Comparison of ENCODE assay signal across 21 cellular contexts in genomic region chr6:144619983-144620382, GRCh38.
"Had no signal": no experiment of that assay in that cellular context is flagged by ENCODE, and none has a peak within 500 bp of the region (broad histone marks: within the 10 kb centered on the region; RNA-seq: fewer than 3 reads in every experiment).

No MANE protein-coding gene starts in this region.

- DNase-seq: activated B cell treated with CpG ODN at 0.5 μM for 24 hours; activated CD4-positive, alpha-beta T cell treated with anti-CD3 and anti-CD28 coated beads for 1 hour; activated CD4-positive, alpha-beta T cell treated with anti-CD3 and anti-CD28 coated beads, Interleukin-2, amount 10 ng/mL, durations not matched to agents 24 days and 14 days; activated CD4-positive, alpha-beta T cell treated with anti-CD3 and anti-CD28 coated beads, Interleukin-2, amount 50 U/mL, for 48 hours; activated CD8-positive, alpha-beta memory T cell treated with anti-CD3 and anti-CD28 coated beads, Interleukin-2, amount 10 ng/mL, durations not matched to agents 7 days and 5 days; activated effector memory CD4-positive, alpha-beta T cell treated with Interleukin-2 at 50 U/mL for 16 hours; activated naive CD4-positive, alpha-beta T cell; activated T-cell treated with anti-CD3 and anti-CD28 coated beads, Interleukin-2, amount 50 U/mL, for 24 hours; MM.1S; NCI-H1105; NCI-H1436; NCI-H1694 treated with DMSO at 0.1 percent for 48 hours; NCI-H446; PC-3; SHP77 treated with DMSO at 0.1 percent for 48 hours; T-helper 9 cell had no signal

- H3K4me3 Mint-ChIP-seq: activated B cell treated with CpG ODN at 0.5 μM for 24 hours; activated CD4-positive, alpha-beta T cell treated with anti-CD3 and anti-CD28 coated beads, Interleukin-2, amount 10 ng/mL, durations not matched to agents 24 days and 14 days; activated CD8-positive, alpha-beta memory T cell treated with anti-CD3 and anti-CD28 coated beads, Interleukin-2, amount 10 ng/mL, durations not matched to agents 7 days and 5 days; activated naive CD4-positive, alpha-beta T cell treated with anti-CD3 and anti-CD28 coated beads, Interleukin-2, amount 50 U/mL, for 24 hours; activated T-cell treated with anti-CD3 and anti-CD28 coated beads, Interleukin-2, amount 50 U/mL, for 24 hours; activated T-helper 1 cell treated with anti-CD3 and anti-CD28 coated beads, Interleukin-12 subunit alpha, Interleukin-12 subunit beta, Interleukin-2, Interleukin-4 antibody, amounts not matched to agents 30 ng/mL and 10 ng/mL and 1 ng/mL, durations not matched to agents 14 hours and 24 hours and 36 hours; brain; central memory CD8-positive, alpha-beta T cell; T-helper 1 cell treated with Interleukin-12 subunit alpha and Interleukin-12 subunit beta and Interleukin-4 antibody, amounts not matched to agents 30 μg/mL and 1 μg/mL, for 36 hours had no signal

- H3K36me3 Mint-ChIP-seq: brain had no signal

- H3K4me1 Mint-ChIP-seq: activated CD4-positive, alpha-beta T cell treated with anti-CD3 and anti-CD28 coated beads, Interleukin-2, amount 10 ng/mL, durations not matched to agents 24 days and 14 days had no signal

- H3K27me3 Mint-ChIP-seq: activated B cell treated with CpG ODN at 0.5 μM for 24 hours; activated CD4-positive, alpha-beta T cell treated with anti-CD3 and anti-CD28 coated beads, Interleukin-2, amount 10 ng/mL, durations not matched to agents 24 days and 14 days; activated CD8-positive, alpha-beta memory T cell treated with anti-CD3 and anti-CD28 coated beads, Interleukin-2, amount 10 ng/mL, durations not matched to agents 7 days and 5 days; activated naive CD4-positive, alpha-beta T cell treated with anti-CD3 and anti-CD28 coated beads, Interleukin-2, amount 50 U/mL, for 24 hours; activated T-cell treated with anti-CD3 and anti-CD28 coated beads, Interleukin-2, amount 50 U/mL, for 24 hours; brain; central memory CD8-positive, alpha-beta T cell had no signal

- H3K27ac Mint-ChIP-seq: activated B cell treated with CpG ODN at 0.5 μM for 24 hours; activated CD4-positive, alpha-beta T cell treated with anti-CD3 and anti-CD28 coated beads, Interleukin-2, amount 10 ng/mL, durations not matched to agents 24 days and 14 days; activated CD8-positive, alpha-beta memory T cell treated with anti-CD3 and anti-CD28 coated beads, Interleukin-2, amount 10 ng/mL, durations not matched to agents 7 days and 5 days; activated T-cell treated with anti-CD3 and anti-CD28 coated beads, Interleukin-2, amount 50 U/mL, for 24 hours; activated T-helper 1 cell treated with anti-CD3 and anti-CD28 coated beads, Interleukin-12 subunit alpha, Interleukin-12 subunit beta, Interleukin-2, Interleukin-4 antibody, amounts not matched to agents 30 ng/mL and 10 ng/mL and 1 ng/mL, durations not matched to agents 14 hours and 24 hours and 36 hours; T-helper 1 cell treated with Interleukin-12 subunit alpha and Interleukin-12 subunit beta and Interleukin-4 antibody, amounts not matched to agents 30 μg/mL and 1 μg/mL, for 36 hours had no signal

- ATAC-seq: activated CD8-positive, alpha-beta memory T cell treated with anti-CD3 and anti-CD28 coated beads, Interleukin-2, amount 10 ng/mL, durations not matched to agents 7 days and 5 days; PC-3 had no signal

- H3K9me3 Mint-ChIP-seq: activated B cell treated with CpG ODN at 0.5 μM for 24 hours; activated CD4-positive, alpha-beta T cell treated with anti-CD3 and anti-CD28 coated beads, Interleukin-2, amount 10 ng/mL, durations not matched to agents 24 days and 14 days; activated naive CD4-positive, alpha-beta T cell treated with anti-CD3 and anti-CD28 coated beads, Interleukin-2, amount 50 U/mL, for 24 hours; activated T-cell treated with anti-CD3 and anti-CD28 coated beads, Interleukin-2, amount 50 U/mL, for 24 hours; activated T-helper 1 cell treated with anti-CD3 and anti-CD28 coated beads, Interleukin-12 subunit alpha, Interleukin-12 subunit beta, Interleukin-2, Interleukin-4 antibody, amounts not matched to agents 30 ng/mL and 10 ng/mL and 1 ng/mL, durations not matched to agents 14 hours and 24 hours and 36 hours; brain; central memory CD8-positive, alpha-beta T cell; T-helper 1 cell treated with Interleukin-12 subunit alpha and Interleukin-12 subunit beta and Interleukin-4 antibody, amounts not matched to agents 30 μg/mL and 1 μg/mL, for 36 hours had no signal
